ENCODE assay signal across 26 cellular contexts in the genomic region with DNA sequence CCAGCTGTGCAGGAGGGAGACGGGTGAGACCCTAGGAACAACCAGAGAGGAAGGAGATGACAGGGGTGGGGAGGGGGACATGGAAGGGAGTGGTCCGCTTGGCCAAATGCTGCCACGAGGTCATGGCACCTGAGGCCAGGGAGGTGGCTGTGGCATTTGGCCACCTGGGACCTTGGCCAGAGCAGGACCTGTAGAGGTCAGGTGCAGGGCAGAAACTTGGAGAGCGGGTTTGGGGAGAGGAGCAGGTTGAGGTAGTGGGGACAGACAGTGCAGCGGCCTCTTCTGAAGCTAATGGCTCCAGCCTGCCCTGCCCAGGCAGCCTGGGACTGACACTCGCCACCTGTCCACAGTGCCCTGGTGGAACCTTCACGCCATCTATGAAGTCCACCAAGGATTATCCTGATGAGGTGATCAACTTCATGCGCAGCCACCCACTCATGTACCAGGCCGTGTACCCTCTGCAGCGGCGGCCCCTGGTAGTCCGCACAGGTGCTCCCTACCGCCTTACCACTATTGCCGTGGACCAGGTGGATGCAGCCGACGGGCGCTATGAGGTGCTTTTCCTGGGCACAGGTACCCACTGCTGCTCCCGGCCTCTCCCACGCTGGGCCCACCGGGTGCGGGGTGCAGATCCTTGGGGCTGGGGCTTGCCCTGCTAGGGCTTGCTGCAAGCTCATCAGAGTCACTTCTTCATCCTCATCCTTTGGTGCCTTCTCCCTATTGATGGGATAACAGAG. TPM values are rescaled to one million over a fixed set of nuclear protein-coding genes. Genes with fewer than 3 reads are reported as not detected.
"Had no signal": no experiment of that assay in that cellular context is flagged by ENCODE, and none has a peak within 500 bp of the region (broad histone marks: within the 10 kb centered on the region; RNA-seq: fewer than 3 reads in every experiment).

No MANE protein-coding gene starts in this region.

- H3K9me3 Mint-ChIP-seq: activated T-cell treated with anti-CD3 and anti-CD28 coated beads, Interleukin-2, amount 50 U/mL, for 4 hours; central memory CD8-positive, alpha-beta T cell; naive thymus-derived CD4-positive, alpha-beta T cell; stimulated activated memory B cell treated with anti-CD40 and anti-IgM and Interleukin-4, amounts not matched to agents 10 μg/mL and 1 μg/mL and 100 μg/mL, for 72 hours had no signal

- H3K4me3 ChIP-seq: colonic mucosa, gastroesophageal sphincter, heart left ventricle, pancreas, sigmoid colon, spleen, vagina had no signal

- DNase-seq: activated CD4-positive, alpha-beta T cell treated with anti-CD3 and anti-CD28 coated beads, Interleukin-2, amount 50 U/mL, for 1 hour; activated CD4-positive, CD25-positive, alpha-beta regulatory T cell treated with anti-CD3 and anti-CD28 coated beads, Interleukin-2, amount 50 U/mL, for 72 hours; activated CD8-positive, alpha-beta memory T cell treated with anti-CD3 and anti-CD28 coated beads, Interleukin-2, amount 50 U/mL, for 4 hours; activated naive CD4-positive, alpha-beta T cell treated with anti-CD3 and anti-CD28 coated beads, Interleukin-2, amount 50 U/mL, for 16 hours; activated T-cell treated with anti-CD3 and anti-CD28 coated beads, Interleukin-2, amount 50 U/mL, for 4 hours; aorta; brain microvascular endothelial cell; colonic mucosa; left ventricle myocardium superior; mesenchymal stem cell; naive thymus-derived CD4-positive, alpha-beta T cell; sigmoid colon; spleen; stimulated activated CD4-positive, alpha-beta T cell treated with anti-CD3 and anti-CD28 coated beads, Interleukin-4, amount 100 ng/mL, for 4 hours; T1000 had no signal

- H3K27me3 ChIP-seq: brain microvascular endothelial cell, colonic mucosa, gastroesophageal sphincter, heart left ventricle, neutrophil, pancreas, sigmoid colon, spleen, vagina had no signal

- H3K4me1 ChIP-seq: colonic mucosa had no signal

- H3K9me3 ChIP-seq: colonic mucosa, gastroesophageal sphincter, heart left ventricle, neutrophil, pancreas, sigmoid colon, spleen, vagina had no signal

- H3K36me3 Mint-ChIP-seq: naive thymus-derived CD4-positive, alpha-beta T cell; stimulated activated memory B cell treated with anti-CD40 and anti-IgM and Interleukin-4, amounts not matched to agents 10 μg/mL and 1 μg/mL and 100 μg/mL, for 72 hours had no signal

- H3K4me1 Mint-ChIP-seq: central memory CD8-positive, alpha-beta T cell; stimulated activated memory B cell treated with anti-CD40 and anti-IgM and Interleukin-4, amounts not matched to agents 10 μg/mL and 1 μg/mL and 100 μg/mL, for 72 hours had no signal

- H3K4me3 Mint-ChIP-seq: activated T-cell treated with anti-CD3 and anti-CD28 coated beads, Interleukin-2, amount 50 U/mL, for 4 hours; central memory CD8-positive, alpha-beta T cell; naive thymus-derived CD4-positive, alpha-beta T cell; stimulated activated memory B cell treated with anti-CD40 and anti-IgM and Interleukin-4, amounts not matched to agents 10 μg/mL and 1 μg/mL and 100 μg/mL, for 72 hours had no signal

- H3K36me3 ChIP-seq: brain microvascular endothelial cell, colonic mucosa, neutrophil, pancreas had no signal

- H3K27ac ChIP-seq: brain microvascular endothelial cell, colonic mucosa, gastroesophageal sphincter, heart left ventricle, neutrophil, pancreas, sigmoid colon, spleen, vagina had no signal

- H3K27ac Mint-ChIP-seq: stimulated activated memory B cell treated with anti-CD40 and anti-IgM and Interleukin-4, amounts not matched to agents 10 μg/mL and 1 μg/mL and 100 μg/mL, for 72 hours had no signal

- H3K27me3 Mint-ChIP-seq: naive thymus-derived CD4-positive, alpha-beta T cell had no signal

- ATAC-seq: activated T-cell treated with anti-CD3 and anti-CD28 coated beads, Interleukin-2, amount 50 U/mL, for 4 hours; gastroesophageal sphincter; heart left ventricle; left ventricle myocardium superior; pancreas; stimulated activated memory B cell treated with anti-CD40 and anti-IgM and Interleukin-4, amounts not matched to agents 10 μg/mL and 1 μg/mL and 100 μg/mL, for 72 hours had no signal

- FAIRE-seq: pancreas had no signal

RNA-seq across cellular contexts. Expression of a gene that starts 7.0 kb away (rescaled TPM):
- total RNA-seq: activated T-cell treated with anti-CD3 and anti-CD28 coated beads, Interleukin-2, amount 50 U/mL, for 4 hours; aorta; colonic mucosa; epithelial cell of proximal tubule; gastroesophageal sphincter; kidney epithelial cell; left ventricle myocardium superior; mucosa of gallbladder; pancreas; sigmoid colon; T-helper 1 cell treated with Interleukin-12 subunit alpha and Interleukin-12 subunit beta and Interleukin-4 antibody, amounts not matched to agents 30 ng/mL and 1 ng/mL, for 36 hours; vagina had no signal
- polyA plus RNA-seq: aorta; heart left ventricle; naive thymus-derived CD4-positive, alpha-beta T cell; pancreas had no signal

RNA-seq across cellular contexts. Expression of a gene that starts 20.7 kb away (rescaled TPM):
- total RNA-seq: epithelial cell of proximal tubule; spleen; T-helper 1 cell treated with Interleukin-12 subunit alpha and Interleukin-12 subunit beta and Interleukin-4 antibody, amounts not matched to agents 30 ng/mL and 1 ng/mL, for 36 hours had no signal
- polyA plus RNA-seq: naive thymus-derived CD4-positive, alpha-beta T cell had no signal

RNA-seq across cellular contexts. Expression of a gene that starts 29.3 kb away (rescaled TPM):
- polyA plus RNA-seq: naive thymus-derived CD4-positive, alpha-beta T cell had no signal
